In genomic region chr12:6470375-6471163, GRCh38 we compare ENCODE assay signal across 1 cellular context.
TF ChIP-seq lines count a peak whose summit lies in the region.

VAMP1 (minus strand) TSS chr12:6470677; CDS start chr12:6470531, 146 bp downstream.

TF ChIP-seq in GM12878, 131 proteins besides CTCF, POLR2A, EP300 and RAD21 (continued from another document and continues in another):
- TF ChIP-seq RAD51 (IDR thresholded peaks at IDR 0.05) (no peak), YY1 (IDR thresholded peaks at IDR 0.05; ENCODE audit: low read depth, low read length) (peak; percentile 79), RELA (IDR thresholded peaks at IDR 0.05; ENCODE audit: borderline replicate concordance, partially characterized antibody) (peak; percentile 16), NFIC (IDR thresholded peaks at IDR 0.05; ENCODE audit: low read depth, low read length) (no peak), HDAC2 (IDR thresholded peaks at IDR 0.05) (no peak), ZNF622 (IDR thresholded peaks at IDR 0.05) (no peak), ETV6 (conservative IDR thresholded peaks at IDR 0.05 in 1 of 2, IDR thresholded peaks at IDR 0.05 in 1 of 2; ENCODE audit: borderline replicate concordance in 1 of 2, low read depth in 1 of 2) (no peak), GATAD2B (conservative IDR thresholded peaks at IDR 0.05; ENCODE audit: low read depth) (peak; percentile 49; the same call in 1 of the 2 replicates), STAT1 (conservative IDR thresholded peaks at IDR 0.05) (no peak), SKIL (IDR thresholded peaks at IDR 0.05; ENCODE audit: low read depth, poor library complexity, severe bottlenecking) (peak; percentile 15), SMC3 (IDR thresholded peaks at IDR 0.05; ENCODE audit: borderline replicate concordance, low read length) (no peak), TAF1 (IDR thresholded peaks at IDR 0.05; ENCODE audit: borderline replicate concordance, low read depth, low read length) (peak; percentile 97), IRF4 (IDR thresholded peaks at IDR 0.05; ENCODE audit: low read depth, low read length) (no peak), PML (IDR thresholded peaks at IDR 0.05; ENCODE audit: low read length) (peak; percentile 99), IRF3 (IDR thresholded peaks at IDR 0.05) (peak; percentile 71; the same call in 1 of the 2 replicates), POLR2AphosphoS5 (IDR thresholded peaks at IDR 0.05; ENCODE audit: low read length) (peak; percentile 100), ZNF274 (IDR thresholded peaks at IDR 0.05; ENCODE audit: insufficient read depth, insufficient read length) (no peak), RELB (IDR thresholded peaks at IDR 0.05; ENCODE audit: low read depth) (peak; percentile 78), HCFC1 (IDR thresholded peaks at IDR 0.05; ENCODE audit: low read length) (no peak), SUZ12 (IDR thresholded peaks at IDR 0.05; ENCODE audit: unreplicated experiment) (no peak), TCF7 (IDR thresholded peaks at IDR 0.05; ENCODE audit: borderline replicate concordance) (no peak), BMI1 (IDR thresholded peaks at IDR 0.05; ENCODE audit: borderline replicate concordance) (peak; percentile 76), FOS (IDR thresholded peaks at IDR 0.05; ENCODE audit: borderline replicate concordance, extremely low read depth, insufficient read length) (no peak), SIX5 (IDR thresholded peaks at IDR 0.05; ENCODE audit: low read depth, low read length, severe bottlenecking) (no peak), MYC (IDR thresholded peaks at IDR 0.05; ENCODE audit: insufficient read depth, insufficient read length, insufficient replicate concordance, low read length, severe bottlenecking) (no peak), STAT3 (IDR thresholded peaks at IDR 0.05; ENCODE audit: low read depth, low read length) (no peak), EZH2 (IDR thresholded peaks at IDR 0.05; ENCODE audit: borderline replicate concordance, control insufficient read depth, low read depth, low read length) (no peak), CREM (IDR thresholded peaks at IDR 0.05; ENCODE audit: low read depth) (peak; percentile 43; the same call in 1 of the 2 replicates)
- TF ChIP-seq, protein P1, sequence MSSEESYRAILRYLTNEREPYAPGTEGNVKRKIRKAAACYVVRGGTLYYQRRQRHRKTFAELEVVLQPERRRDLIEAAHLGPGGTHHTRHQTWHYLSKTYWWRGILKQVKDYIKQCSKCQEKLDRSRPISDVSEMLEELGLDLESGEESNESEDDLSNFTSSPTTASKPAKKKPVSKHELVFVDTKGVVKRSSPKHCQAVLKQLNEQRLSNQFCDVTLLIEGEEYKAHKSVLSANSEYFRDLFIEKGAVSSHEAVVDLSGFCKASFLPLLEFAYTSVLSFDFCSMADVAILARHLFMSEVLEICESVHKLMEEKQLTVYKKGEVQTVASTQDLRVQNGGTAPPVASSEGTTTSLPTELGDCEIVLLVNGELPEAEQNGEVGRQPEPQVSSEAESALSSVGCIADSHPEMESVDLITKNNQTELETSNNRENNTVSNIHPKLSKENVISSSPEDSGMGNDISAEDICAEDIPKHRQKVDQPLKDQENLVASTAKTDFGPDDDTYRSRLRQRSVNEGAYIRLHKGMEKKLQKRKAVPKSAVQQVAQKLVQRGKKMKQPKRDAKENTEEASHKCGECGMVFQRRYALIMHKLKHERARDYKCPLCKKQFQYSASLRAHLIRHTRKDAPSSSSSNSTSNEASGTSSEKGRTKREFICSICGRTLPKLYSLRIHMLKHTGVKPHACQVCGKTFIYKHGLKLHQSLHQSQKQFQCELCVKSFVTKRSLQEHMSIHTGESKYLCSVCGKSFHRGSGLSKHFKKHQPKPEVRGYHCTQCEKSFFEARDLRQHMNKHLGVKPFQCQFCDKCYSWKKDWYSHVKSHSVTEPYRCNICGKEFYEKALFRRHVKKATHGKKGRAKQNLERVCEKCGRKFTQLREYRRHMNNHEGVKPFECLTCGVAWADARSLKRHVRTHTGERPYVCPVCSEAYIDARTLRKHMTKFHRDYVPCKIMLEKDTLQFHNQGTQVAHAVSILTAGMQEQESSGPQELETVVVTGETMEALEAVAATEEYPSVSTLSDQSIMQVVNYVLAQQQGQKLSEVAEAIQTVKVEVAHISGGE (CRISPR knock-in tag; IDR thresholded peaks at IDR 0.05): no peak
- TF ChIP-seq, protein P2, sequence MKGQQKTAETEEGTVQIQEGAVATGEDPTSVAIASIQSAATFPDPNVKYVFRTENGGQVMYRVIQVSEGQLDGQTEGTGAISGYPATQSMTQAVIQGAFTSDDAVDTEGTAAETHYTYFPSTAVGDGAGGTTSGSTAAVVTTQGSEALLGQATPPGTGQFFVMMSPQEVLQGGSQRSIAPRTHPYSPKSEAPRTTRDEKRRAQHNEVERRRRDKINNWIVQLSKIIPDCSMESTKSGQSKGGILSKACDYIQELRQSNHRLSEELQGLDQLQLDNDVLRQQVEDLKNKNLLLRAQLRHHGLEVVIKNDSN (IDR thresholded peaks at IDR 0.05; ENCODE audit: borderline replicate concordance, extremely low read length, insufficient read depth, low read depth, low read length): no peak
- TF ChIP-seq, protein P3, sequence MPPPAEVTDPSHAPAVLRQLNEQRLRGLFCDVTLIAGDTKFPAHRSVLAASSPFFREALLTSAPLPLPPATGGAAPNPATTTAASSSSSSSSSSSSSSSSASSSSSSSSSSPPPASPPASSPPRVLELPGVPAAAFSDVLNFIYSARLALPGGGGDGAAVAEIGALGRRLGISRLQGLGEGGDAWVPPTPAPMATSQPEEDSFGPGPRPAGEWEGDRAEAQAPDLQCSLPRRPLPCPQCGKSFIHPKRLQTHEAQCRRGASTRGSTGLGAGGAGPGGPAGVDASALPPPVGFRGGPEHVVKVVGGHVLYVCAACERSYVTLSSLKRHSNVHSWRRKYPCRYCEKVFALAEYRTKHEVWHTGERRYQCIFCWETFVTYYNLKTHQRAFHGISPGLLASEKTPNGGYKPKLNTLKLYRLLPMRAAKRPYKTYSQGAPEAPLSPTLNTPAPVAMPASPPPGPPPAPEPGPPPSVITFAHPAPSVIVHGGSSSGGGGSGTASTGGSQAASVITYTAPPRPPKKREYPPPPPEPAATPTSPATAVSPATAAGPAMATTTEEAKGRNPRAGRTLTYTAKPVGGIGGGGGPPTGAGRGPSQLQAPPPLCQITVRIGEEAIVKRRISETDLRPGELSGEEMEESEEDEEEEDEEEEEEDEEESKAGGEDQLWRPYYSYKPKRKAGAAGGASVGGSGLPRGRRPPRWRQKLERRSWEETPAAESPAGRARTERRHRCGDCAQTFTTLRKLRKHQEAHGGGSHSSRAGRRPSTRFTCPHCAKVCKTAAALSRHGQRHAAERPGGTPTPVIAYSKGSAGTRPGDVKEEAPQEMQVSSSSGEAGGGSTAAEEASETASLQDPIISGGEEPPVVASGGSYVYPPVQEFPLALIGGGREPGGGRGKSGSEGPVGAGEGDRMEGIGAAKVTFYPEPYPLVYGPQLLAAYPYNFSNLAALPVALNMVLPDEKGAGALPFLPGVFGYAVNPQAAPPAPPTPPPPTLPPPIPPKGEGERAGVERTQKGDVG (CRISPR knock-in tag; IDR thresholded peaks at IDR 0.05): no peak
- TF ChIP-seq, protein P4, sequence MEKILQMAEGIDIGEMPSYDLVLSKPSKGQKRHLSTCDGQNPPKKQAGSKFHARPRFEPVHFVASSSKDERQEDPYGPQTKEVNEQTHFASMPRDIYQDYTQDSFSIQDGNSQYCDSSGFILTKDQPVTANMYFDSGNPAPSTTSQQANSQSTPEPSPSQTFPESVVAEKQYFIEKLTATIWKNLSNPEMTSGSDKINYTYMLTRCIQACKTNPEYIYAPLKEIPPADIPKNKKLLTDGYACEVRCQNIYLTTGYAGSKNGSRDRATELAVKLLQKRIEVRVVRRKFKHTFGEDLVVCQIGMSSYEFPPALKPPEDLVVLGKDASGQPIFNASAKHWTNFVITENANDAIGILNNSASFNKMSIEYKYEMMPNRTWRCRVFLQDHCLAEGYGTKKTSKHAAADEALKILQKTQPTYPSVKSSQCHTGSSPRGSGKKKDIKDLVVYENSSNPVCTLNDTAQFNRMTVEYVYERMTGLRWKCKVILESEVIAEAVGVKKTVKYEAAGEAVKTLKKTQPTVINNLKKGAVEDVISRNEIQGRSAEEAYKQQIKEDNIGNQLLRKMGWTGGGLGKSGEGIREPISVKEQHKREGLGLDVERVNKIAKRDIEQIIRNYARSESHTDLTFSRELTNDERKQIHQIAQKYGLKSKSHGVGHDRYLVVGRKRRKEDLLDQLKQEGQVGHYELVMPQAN (conservative IDR thresholded peaks at IDR 0.05): peak; percentile 88
- TF ChIP-seq, protein P5, sequence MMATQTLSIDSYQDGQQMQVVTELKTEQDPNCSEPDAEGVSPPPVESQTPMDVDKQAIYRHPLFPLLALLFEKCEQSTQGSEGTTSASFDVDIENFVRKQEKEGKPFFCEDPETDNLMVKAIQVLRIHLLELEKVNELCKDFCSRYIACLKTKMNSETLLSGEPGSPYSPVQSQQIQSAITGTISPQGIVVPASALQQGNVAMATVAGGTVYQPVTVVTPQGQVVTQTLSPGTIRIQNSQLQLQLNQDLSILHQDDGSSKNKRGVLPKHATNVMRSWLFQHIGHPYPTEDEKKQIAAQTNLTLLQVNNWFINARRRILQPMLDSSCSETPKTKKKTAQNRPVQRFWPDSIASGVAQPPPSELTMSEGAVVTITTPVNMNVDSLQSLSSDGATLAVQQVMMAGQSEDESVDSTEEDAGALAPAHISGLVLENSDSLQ (IDR thresholded peaks at IDR 0.05): peak; percentile 98
- TF ChIP-seq, protein P6, sequence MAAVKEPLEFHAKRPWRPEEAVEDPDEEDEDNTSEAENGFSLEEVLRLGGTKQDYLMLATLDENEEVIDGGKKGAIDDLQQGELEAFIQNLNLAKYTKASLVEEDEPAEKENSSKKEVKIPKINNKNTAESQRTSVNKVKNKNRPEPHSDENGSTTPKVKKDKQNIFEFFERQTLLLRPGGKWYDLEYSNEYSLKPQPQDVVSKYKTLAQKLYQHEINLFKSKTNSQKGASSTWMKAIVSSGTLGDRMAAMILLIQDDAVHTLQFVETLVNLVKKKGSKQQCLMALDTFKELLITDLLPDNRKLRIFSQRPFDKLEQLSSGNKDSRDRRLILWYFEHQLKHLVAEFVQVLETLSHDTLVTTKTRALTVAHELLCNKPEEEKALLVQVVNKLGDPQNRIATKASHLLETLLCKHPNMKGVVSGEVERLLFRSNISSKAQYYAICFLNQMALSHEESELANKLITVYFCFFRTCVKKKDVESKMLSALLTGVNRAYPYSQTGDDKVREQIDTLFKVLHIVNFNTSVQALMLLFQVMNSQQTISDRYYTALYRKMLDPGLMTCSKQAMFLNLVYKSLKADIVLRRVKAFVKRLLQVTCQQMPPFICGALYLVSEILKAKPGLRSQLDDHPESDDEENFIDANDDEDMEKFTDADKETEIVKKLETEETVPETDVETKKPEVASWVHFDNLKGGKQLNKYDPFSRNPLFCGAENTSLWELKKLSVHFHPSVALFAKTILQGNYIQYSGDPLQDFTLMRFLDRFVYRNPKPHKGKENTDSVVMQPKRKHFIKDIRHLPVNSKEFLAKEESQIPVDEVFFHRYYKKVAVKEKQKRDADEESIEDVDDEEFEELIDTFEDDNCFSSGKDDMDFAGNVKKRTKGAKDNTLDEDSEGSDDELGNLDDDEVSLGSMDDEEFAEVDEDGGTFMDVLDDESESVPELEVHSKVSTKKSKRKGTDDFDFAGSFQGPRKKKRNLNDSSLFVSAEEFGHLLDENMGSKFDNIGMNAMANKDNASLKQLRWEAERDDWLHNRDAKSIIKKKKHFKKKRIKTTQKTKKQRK (IDR thresholded peaks at IDR 0.05; ENCODE audit: low read depth, low read length): no peak
- TF ChIP-seq, protein P7, sequence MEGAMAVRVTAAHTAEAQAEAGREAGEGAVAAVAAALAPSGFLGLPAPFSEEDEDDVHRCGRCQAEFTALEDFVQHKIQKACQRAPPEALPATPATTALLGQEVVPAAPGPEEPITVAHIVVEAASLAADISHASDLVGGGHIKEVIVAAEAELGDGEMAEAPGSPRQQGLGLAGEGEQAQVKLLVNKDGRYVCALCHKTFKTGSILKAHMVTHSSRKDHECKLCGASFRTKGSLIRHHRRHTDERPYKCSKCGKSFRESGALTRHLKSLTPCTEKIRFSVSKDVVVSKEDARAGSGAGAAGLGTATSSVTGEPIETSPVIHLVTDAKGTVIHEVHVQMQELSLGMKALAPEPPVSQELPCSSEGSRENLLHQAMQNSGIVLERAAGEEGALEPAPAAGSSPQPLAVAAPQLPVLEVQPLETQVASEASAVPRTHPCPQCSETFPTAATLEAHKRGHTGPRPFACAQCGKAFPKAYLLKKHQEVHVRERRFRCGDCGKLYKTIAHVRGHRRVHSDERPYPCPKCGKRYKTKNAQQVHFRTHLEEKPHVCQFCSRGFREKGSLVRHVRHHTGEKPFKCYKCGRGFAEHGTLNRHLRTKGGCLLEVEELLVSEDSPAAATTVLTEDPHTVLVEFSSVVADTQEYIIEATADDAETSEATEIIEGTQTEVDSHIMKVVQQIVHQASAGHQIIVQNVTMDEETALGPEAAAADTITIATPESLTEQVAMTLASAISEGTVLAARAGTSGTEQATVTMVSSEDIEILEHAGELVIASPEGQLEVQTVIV (IDR thresholded peaks at IDR 0.05; ENCODE audit: borderline replicate concordance, partially characterized antibody): no peak
